In genomic region chr6:27908017-27908416, GRCh38 we compare ENCODE assay signal across 2 cellular contexts.
TF ChIP-seq lines count a peak whose summit lies in the region.

No MANE protein-coding gene starts in this region.

TF ChIP-seq in HEK293, 187 proteins besides CTCF, POLR2A, EP300 and RAD21:
- TF ChIP-seq ZNF211 (tag by site-specific recombination; IDR thresholded peaks at IDR 0.05; ENCODE audit: low read depth): peak; percentile 93
- TF ChIP-seq ZNF19 (tag by site-specific recombination; IDR thresholded peaks at IDR 0.05; ENCODE audit: low read depth): no peak
- no peak for TF ChIP-seq ZNF23 (tag by site-specific recombination; IDR thresholded peaks at IDR 0.05; ENCODE audit: borderline replicate concordance)

TF ChIP-seq in GM12878, 131 proteins besides CTCF, POLR2A, EP300 and RAD21:
- 0 out of 2 replicates have a peak, but pooled peaks have one; percentile 16 for TF ChIP-seq JUNB (IDR thresholded peaks at IDR 0.05)
- no peak for TF ChIP-seq STAT1 (conservative IDR thresholded peaks at IDR 0.05)
- no peak for TF ChIP-seq TBL1XR1 (IDR thresholded peaks at IDR 0.05; ENCODE audit: low read depth, low read length)
- TF ChIP-seq SMC3 (IDR thresholded peaks at IDR 0.05; ENCODE audit: borderline replicate concordance, low read length): no peak
- 0 out of 4 replicates have a peak, but pooled peaks of 1 of the 2 experiments have one; percentile 36 for TF ChIP-seq IKZF2 (IDR thresholded peaks at IDR 0.05)
- no peak for TF ChIP-seq MAX (IDR thresholded peaks at IDR 0.05; ENCODE audit: low read depth, low read length)
- no peak for TF ChIP-seq SREBF2 (IDR thresholded peaks at IDR 0.05; ENCODE audit: low read length)
- TF ChIP-seq RELB (IDR thresholded peaks at IDR 0.05; ENCODE audit: low read depth): 0 out of 2 replicates have a peak, but pooled peaks have one; percentile 8
- TF ChIP-seq MEF2B (IDR thresholded peaks at IDR 0.05; ENCODE audit: partially characterized antibody, poor library complexity, severe bottlenecking): peak; percentile 67
- TF ChIP-seq USF2 (IDR thresholded peaks at IDR 0.05; ENCODE audit: borderline replicate concordance, low read depth, low read length): no peak
- TF ChIP-seq, protein P1, sequence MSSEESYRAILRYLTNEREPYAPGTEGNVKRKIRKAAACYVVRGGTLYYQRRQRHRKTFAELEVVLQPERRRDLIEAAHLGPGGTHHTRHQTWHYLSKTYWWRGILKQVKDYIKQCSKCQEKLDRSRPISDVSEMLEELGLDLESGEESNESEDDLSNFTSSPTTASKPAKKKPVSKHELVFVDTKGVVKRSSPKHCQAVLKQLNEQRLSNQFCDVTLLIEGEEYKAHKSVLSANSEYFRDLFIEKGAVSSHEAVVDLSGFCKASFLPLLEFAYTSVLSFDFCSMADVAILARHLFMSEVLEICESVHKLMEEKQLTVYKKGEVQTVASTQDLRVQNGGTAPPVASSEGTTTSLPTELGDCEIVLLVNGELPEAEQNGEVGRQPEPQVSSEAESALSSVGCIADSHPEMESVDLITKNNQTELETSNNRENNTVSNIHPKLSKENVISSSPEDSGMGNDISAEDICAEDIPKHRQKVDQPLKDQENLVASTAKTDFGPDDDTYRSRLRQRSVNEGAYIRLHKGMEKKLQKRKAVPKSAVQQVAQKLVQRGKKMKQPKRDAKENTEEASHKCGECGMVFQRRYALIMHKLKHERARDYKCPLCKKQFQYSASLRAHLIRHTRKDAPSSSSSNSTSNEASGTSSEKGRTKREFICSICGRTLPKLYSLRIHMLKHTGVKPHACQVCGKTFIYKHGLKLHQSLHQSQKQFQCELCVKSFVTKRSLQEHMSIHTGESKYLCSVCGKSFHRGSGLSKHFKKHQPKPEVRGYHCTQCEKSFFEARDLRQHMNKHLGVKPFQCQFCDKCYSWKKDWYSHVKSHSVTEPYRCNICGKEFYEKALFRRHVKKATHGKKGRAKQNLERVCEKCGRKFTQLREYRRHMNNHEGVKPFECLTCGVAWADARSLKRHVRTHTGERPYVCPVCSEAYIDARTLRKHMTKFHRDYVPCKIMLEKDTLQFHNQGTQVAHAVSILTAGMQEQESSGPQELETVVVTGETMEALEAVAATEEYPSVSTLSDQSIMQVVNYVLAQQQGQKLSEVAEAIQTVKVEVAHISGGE (CRISPR knock-in tag; IDR thresholded peaks at IDR 0.05): no peak
- TF ChIP-seq, protein P2, sequence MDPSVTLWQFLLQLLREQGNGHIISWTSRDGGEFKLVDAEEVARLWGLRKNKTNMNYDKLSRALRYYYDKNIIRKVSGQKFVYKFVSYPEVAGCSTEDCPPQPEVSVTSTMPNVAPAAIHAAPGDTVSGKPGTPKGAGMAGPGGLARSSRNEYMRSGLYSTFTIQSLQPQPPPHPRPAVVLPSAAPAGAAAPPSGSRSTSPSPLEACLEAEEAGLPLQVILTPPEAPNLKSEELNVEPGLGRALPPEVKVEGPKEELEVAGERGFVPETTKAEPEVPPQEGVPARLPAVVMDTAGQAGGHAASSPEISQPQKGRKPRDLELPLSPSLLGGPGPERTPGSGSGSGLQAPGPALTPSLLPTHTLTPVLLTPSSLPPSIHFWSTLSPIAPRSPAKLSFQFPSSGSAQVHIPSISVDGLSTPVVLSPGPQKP (IDR thresholded peaks at IDR 0.05; ENCODE audit: low read depth, low read length): no peak
- no peak for TF ChIP-seq USF1 (IDR thresholded peaks at IDR 0.05; ENCODE audit: borderline replicate concordance, extremely low read length, insufficient read depth, low read depth, low read length)
- 0 out of 2 replicates have a peak, but pooled peaks have one; percentile 29 for TF ChIP-seq BCL11A (IDR thresholded peaks at IDR 0.05; ENCODE audit: low read depth, low read length)
- TF ChIP-seq PAX5 (IDR thresholded peaks at IDR 0.05; ENCODE audit: borderline replicate concordance, low read depth, low read length): no peak
- TF ChIP-seq MTA2 (IDR thresholded peaks at IDR 0.05; ENCODE audit: low read depth): peak; percentile 91
- TF ChIP-seq, protein P3, sequence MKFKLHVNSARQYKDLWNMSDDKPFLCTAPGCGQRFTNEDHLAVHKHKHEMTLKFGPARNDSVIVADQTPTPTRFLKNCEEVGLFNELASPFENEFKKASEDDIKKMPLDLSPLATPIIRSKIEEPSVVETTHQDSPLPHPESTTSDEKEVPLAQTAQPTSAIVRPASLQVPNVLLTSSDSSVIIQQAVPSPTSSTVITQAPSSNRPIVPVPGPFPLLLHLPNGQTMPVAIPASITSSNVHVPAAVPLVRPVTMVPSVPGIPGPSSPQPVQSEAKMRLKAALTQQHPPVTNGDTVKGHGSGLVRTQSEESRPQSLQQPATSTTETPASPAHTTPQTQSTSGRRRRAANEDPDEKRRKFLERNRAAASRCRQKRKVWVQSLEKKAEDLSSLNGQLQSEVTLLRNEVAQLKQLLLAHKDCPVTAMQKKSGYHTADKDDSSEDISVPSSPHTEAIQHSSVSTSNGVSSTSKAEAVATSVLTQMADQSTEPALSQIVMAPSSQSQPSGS (IDR thresholded peaks at IDR 0.05; ENCODE audit: low read length): no peak
- TF ChIP-seq SMARCA5 (IDR thresholded peaks at IDR 0.05): no peak
- TF ChIP-seq, protein P4, sequence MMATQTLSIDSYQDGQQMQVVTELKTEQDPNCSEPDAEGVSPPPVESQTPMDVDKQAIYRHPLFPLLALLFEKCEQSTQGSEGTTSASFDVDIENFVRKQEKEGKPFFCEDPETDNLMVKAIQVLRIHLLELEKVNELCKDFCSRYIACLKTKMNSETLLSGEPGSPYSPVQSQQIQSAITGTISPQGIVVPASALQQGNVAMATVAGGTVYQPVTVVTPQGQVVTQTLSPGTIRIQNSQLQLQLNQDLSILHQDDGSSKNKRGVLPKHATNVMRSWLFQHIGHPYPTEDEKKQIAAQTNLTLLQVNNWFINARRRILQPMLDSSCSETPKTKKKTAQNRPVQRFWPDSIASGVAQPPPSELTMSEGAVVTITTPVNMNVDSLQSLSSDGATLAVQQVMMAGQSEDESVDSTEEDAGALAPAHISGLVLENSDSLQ (IDR thresholded peaks at IDR 0.05): no peak
- TF ChIP-seq ZNF217 (IDR thresholded peaks at IDR 0.05): 0 out of 2 replicates have a peak, but pooled peaks have one; percentile 61
- TF ChIP-seq ATF7 (IDR thresholded peaks at IDR 0.05; ENCODE audit: low read depth): peak; percentile 75
- no peak for TF ChIP-seq SPI1 (IDR thresholded peaks at IDR 0.05; ENCODE audit: borderline replicate concordance, insufficient read depth, low read depth, low read length)
- TF ChIP-seq CEBPB (IDR thresholded peaks at IDR 0.05; ENCODE audit: borderline replicate concordance in 1 of 2, low read depth in 2 of 2, low read length in 2 of 2): no peak
- TF ChIP-seq DPF2 (IDR thresholded peaks at IDR 0.05): peak; percentile 60; the same call in 1 of the 2 replicates
- TF ChIP-seq HCFC1 (IDR thresholded peaks at IDR 0.05; ENCODE audit: low read length): no peak
- TF ChIP-seq ASH2L (IDR thresholded peaks at IDR 0.05; ENCODE audit: borderline replicate concordance, low read depth): no peak
TF ChIP-seq in GM12878: peak in this region for 9.
